1 cellular context compared by ENCODE assay signal in the genomic region with DNA sequence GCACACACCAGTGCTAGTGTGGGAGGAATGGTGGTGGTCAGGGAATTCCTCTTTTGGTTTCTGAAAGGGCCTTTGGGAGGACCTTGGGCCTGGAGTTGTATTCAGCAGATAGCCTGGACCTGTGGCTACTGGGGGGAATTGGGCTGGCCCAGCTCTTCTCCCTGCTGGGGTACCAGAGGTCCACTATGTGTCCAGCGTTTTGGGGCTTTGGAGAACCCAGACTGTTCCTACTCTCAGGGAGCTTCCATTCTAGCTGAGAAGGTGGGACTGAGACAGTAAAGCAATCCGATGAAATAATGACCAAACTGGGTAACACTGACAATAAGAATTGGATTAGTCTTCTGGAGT.
TF ChIP-seq lines count a peak whose summit lies in the region.

No MANE protein-coding gene starts in this region.

TF ChIP-seq in K562, 482 proteins besides CTCF, POLR2A, EP300 and RAD21:
- TF ChIP-seq ZNF316 (IDR thresholded peaks at IDR 0.05), result 0 out of 2 replicates have a peak, but pooled peaks have one; percentile 2
- no peak for TF ChIP-seq POLR3G (IDR thresholded peaks at IDR 0.05; ENCODE audit: extremely low read depth, insufficient read length, insufficient replicate concordance)
